8 cellular contexts compared by ENCODE assay signal in genomic region chr11:66388746-66389386, GRCh38. TPM values are rescaled to one million over a fixed set of nuclear protein-coding genes. Genes with fewer than 3 reads are reported as not detected.
DNase-seq lines count a peak whose midpoint lies in the region; ATAC-seq and TF ChIP-seq lines count a peak whose summit lies in the region.

No MANE protein-coding gene starts in this region.

- no peaks in the 10 kb centered on the region for H3K9me3 ChIP-seq in right atrium auricular region

- no peak overlapping the region for H3K27ac Mint-ChIP-seq in activated naive CD8-positive, alpha-beta T cell treated with anti-CD3 and anti-CD28 coated beads, Interleukin-2, amount 10 ng/mL, durations not matched to agents 7 days and 5 days

- ATAC-seq in activated naive CD8-positive, alpha-beta T cell treated with anti-CD3 and anti-CD28 coated beads, Interleukin-2, amount 10 ng/mL, durations not matched to agents 7 days and 5 days (ENCODE audit: low read depth): peak; percentile 82
- ATAC-seq in GM19463 (IDR thresholded peaks at IDR 0.05; ENCODE audit: unreplicated experiment): no peak

- no peaks in the 10 kb centered on the region for H3K9me3 Mint-ChIP-seq in activated naive CD8-positive, alpha-beta T cell treated with anti-CD3 and anti-CD28 coated beads, Interleukin-2, amount 10 ng/mL, durations not matched to agents 7 days and 5 days

- no peak overlapping the region for H3K27ac ChIP-seq in right atrium auricular region

- peaks cover 11% of the 10 kb centered on the region for H3K4me1 Mint-ChIP-seq in activated naive CD8-positive, alpha-beta T cell treated with anti-CD3 and anti-CD28 coated beads, Interleukin-2, amount 10 ng/mL, durations not matched to agents 7 days and 5 days

- POLR2A ChIA-PET in activated naive CD8-positive, alpha-beta T cell treated with anti-CD3 and anti-CD28 coated beads, Interleukin-2, amount 10 ng/mL, durations not matched to agents 7 days and 5 days (lab: Charles Lee): interaction anchor here (0.6 to 2.1 kb wide), 10 partner anchors 14 to 77 kb away, joined by 3 to 12 read pairs (median 4); partner anchors contain the start of genes BRMS1 and SLC29A2

- no peaks in the 10 kb centered on the region for H3K36me3 ChIP-seq in right atrium auricular region

- H3K4me3 ChIP-seq in right atrium auricular region: no peak overlapping the region

- peaks cover 13% of the 10 kb centered on the region for H3K27me3 Mint-ChIP-seq in activated naive CD8-positive, alpha-beta T cell treated with anti-CD3 and anti-CD28 coated beads, Interleukin-2, amount 10 ng/mL, durations not matched to agents 7 days and 5 days

- no peaks in the 10 kb centered on the region for H3K36me3 Mint-ChIP-seq in activated naive CD8-positive, alpha-beta T cell treated with anti-CD3 and anti-CD28 coated beads, Interleukin-2, amount 10 ng/mL, durations not matched to agents 7 days and 5 days

- peak; percentile 63 to 79 for TF ChIP-seq CTCF in right atrium auricular region (IDR thresholded peaks at IDR 0.05)

- no peaks in the 10 kb centered on the region for H3K27me3 ChIP-seq in right atrium auricular region

- no peak overlapping the region for H3K4me3 Mint-ChIP-seq in activated naive CD8-positive, alpha-beta T cell treated with anti-CD3 and anti-CD28 coated beads, Interleukin-2, amount 10 ng/mL, durations not matched to agents 7 days and 5 days

- DNase-seq in GM04503 (ENCODE audit: low read depth) (peak; percentile 9), NCI-H1092 treated with DMSO at 0.1 percent for 48 hours (lab: John Stamatoyannopoulos, UW) (peak; percentile 70), SW 1271 (lab: John Stamatoyannopoulos, UW) (peak; percentile 14 to 44), right atrium auricular region (ENCODE audit: low spot score) (peak; percentile 72), GM19240 (ENCODE audit: insufficient read length, low spot score) (no peak)
- peak; percentile 68 for DNase-seq in activated naive CD8-positive, alpha-beta T cell treated with anti-CD3 and anti-CD28 coated beads, Interleukin-2, amount 10 ng/mL, durations not matched to agents 7 days and 5 days
- DNase-seq in stimulated activated CD4-positive, alpha-beta T cell treated with anti-CD3 and anti-CD28 coated beads, Interleukin-12 subunit alpha, Interleukin-12 subunit beta, amount 100 ng/mL, for 24 hours (ENCODE audit: low read depth in 2 of 2): peak; percentile 24 to 66

- H3K4me1 ChIP-seq in right atrium auricular region: no peaks in the 10 kb centered on the region

RNA-seq across cellular contexts. Expression of gene SLC29A2, which starts 17.3 kb away (rescaled TPM):
- 10 to 100 TPM; 11.2 to 12.1 TPM for total RNA-seq in activated naive CD8-positive, alpha-beta T cell treated with anti-CD3 and anti-CD28 coated beads, Interleukin-2, amount 10 ng/mL, durations not matched to agents 7 days and 5 days
- total RNA-seq in right atrium auricular region: 10 to 100 TPM; 16.9 to 19.9 TPM

RNA-seq across cellular contexts. Expression of gene NPAS4, which starts 32.0 kb away (rescaled TPM):
- under 1 TPM; 0.23 to 0.67 TPM for total RNA-seq in activated naive CD8-positive, alpha-beta T cell treated with anti-CD3 and anti-CD28 coated beads, Interleukin-2, amount 10 ng/mL, durations not matched to agents 7 days and 5 days
- total RNA-seq in right atrium auricular region: under 1 TPM in 1 of 2 donors, not detected in 1; 0.19 TPM

RNA-seq across cellular contexts. Expression of gene B4GAT1, which starts 41.4 kb away (rescaled TPM):
- 1 to 10 TPM; 9.5 to 9.7 TPM for total RNA-seq in activated naive CD8-positive, alpha-beta T cell treated with anti-CD3 and anti-CD28 coated beads, Interleukin-2, amount 10 ng/mL, durations not matched to agents 7 days and 5 days
- 10 to 100 TPM; 61.1 to 64.3 TPM for total RNA-seq in right atrium auricular region

RNA-seq across cellular contexts. Expression of gene BRMS1, which starts 44.0 kb away (rescaled TPM):
- total RNA-seq in activated naive CD8-positive, alpha-beta T cell treated with anti-CD3 and anti-CD28 coated beads, Interleukin-2, amount 10 ng/mL, durations not matched to agents 7 days and 5 days: 10 to 100 TPM; 45.4 to 47.8 TPM
- total RNA-seq in right atrium auricular region: 10 to 100 TPM; 19.2 to 33.3 TPM

RNA-seq across cellular contexts. Expression of gene MRPL11, which starts 49.8 kb away (rescaled TPM):
- 10 to 100 TPM; 53.9 to 64.4 TPM for total RNA-seq in activated naive CD8-positive, alpha-beta T cell treated with anti-CD3 and anti-CD28 coated beads, Interleukin-2, amount 10 ng/mL, durations not matched to agents 7 days and 5 days
- total RNA-seq in right atrium auricular region: 10 to 100 TPM; 33.1 to 54.4 TPM

Comparison
In these comparisons a context has a peak if more than half of its experiments do, and no peak if none do; other contexts are left out.
1. RNA of gene B4GAT1, which starts 41.4 kb away (total RNA-seq): 61.1 to 64.3 TPM in right atrium auricular region; 9.5 to 9.7 TPM in activated naive CD8-positive, alpha-beta T cell treated with anti-CD3 and anti-CD28 coated beads, Interleukin-2, amount 10 ng/mL, durations not matched to agents 7 days and 5 days; every median in the first group is over 4 times any median in the second.